In the genomic region with DNA sequence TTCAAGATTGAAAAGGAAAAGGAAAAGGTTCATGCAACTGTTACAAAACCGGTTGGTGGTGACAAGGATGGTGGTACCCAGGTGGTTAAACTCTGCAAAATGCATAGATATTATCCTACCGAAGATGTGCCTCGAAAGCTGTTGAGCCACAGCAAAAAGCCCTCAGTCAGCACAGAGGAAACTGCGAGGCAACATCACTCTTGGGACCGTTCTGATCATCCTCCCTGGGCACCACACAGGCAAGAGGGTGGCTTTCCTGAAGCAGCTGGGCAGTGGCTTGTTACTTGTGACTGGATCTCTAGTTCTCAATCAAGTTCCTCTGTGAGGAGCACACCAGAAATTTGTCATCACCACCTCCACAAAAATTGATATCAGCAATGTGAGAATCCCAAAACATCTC, we compare ENCODE assay signal across 26 cellular contexts.
"Had no signal": no experiment of that assay in that cellular context is flagged by ENCODE, and none has a peak within 500 bp of the region (broad histone marks: within the 10 kb centered on the region; RNA-seq: fewer than 3 reads in every experiment).

No MANE protein-coding gene starts in this region.

- H3K27me3 ChIP-seq: neural progenitor cell, ovary, right lobe of liver, sigmoid colon, stomach, thyroid gland, tibial nerve, upper lobe of left lung, vagina had no signal

- H2AFZ ChIP-seq: neural progenitor cell, parathyroid adenoma had no signal

- H3K4me2 ChIP-seq: neural progenitor cell had no signal

- DNase-seq: natural killer cell; occipital lobe; ovary; posterior cingulate gyrus; psoas muscle; right cardiac atrium; right lobe of liver; sigmoid colon; stimulated activated CD4-positive, alpha-beta T cell treated with anti-CD3 and anti-CD28 coated beads, Interleukin-15, amount 100 ng/mL, for 24 hours; stimulated activated CD4-positive, alpha-beta T cell treated with anti-CD3 and anti-CD28 coated beads, Interleukin-2, amount 100 ng/mL, for 24 hours; stimulated activated CD4-positive, alpha-beta T cell treated with anti-CD3 and anti-CD28 coated beads, Interleukin-2, amount 100 ng/mL, for 48 hours; stimulated activated CD4-positive, alpha-beta T cell treated with anti-CD3 and anti-CD28 coated beads, Interleukin-4, amount 100 ng/mL, for 24 hours; stimulated activated naive B cell treated with anti-CD40 and anti-IgM and Interleukin-4, amounts not matched to agents 10 μg/mL and 1 μg/mL and 100 μg/mL, for 72 hours; stimulated activated naive CD4-positive, alpha-beta T cell treated with Interleukin-2 at 50 U/mL for 16 hours; stomach; thyroid gland; trophoblast cell; upper lobe of left lung had no signal

- H3K9me3 ChIP-seq: ovary, psoas muscle, right lobe of liver, sigmoid colon, stomach, thoracic aorta, thyroid gland, tibial nerve, upper lobe of left lung, vagina had no signal

- ATAC-seq: natural killer cell; psoas muscle; right cardiac atrium; right lobe of liver; stimulated activated effector memory CD8-positive, alpha-beta T cell treated with anti-CD3 and anti-CD28 coated beads, Interleukin-12 subunit alpha, Interleukin-12 subunit beta, amount 100 ng/mL, for 72 hours; stimulated activated naive B cell treated with anti-CD40 and anti-IgM and Interleukin-4, amounts not matched to agents 10 μg/mL and 1 μg/mL and 100 μg/mL, for 72 hours had no signal

- FAIRE-seq: small intestine, urothelium cell line had no signal

- H3K36me3 ChIP-seq: neural progenitor cell, ovary, right lobe of liver, sigmoid colon, stomach, thoracic aorta, thyroid gland, tibial nerve, upper lobe of left lung, vagina had no signal

- H3K4me3 ChIP-seq: neural progenitor cell, ovary, psoas muscle, right lobe of liver, sigmoid colon, stomach, thoracic aorta, thyroid gland, tibial nerve, upper lobe of left lung, vagina had no signal

- H3K27ac ChIP-seq: neural progenitor cell, ovary, parathyroid adenoma, psoas muscle, right lobe of liver, sigmoid colon, stomach, thoracic aorta, thyroid gland, tibial nerve, upper lobe of left lung, vagina had no signal

- H3K9ac ChIP-seq: neural progenitor cell, parathyroid adenoma had no signal

- H3K4me1 ChIP-seq: psoas muscle, right lobe of liver, sigmoid colon, tibial nerve, vagina had no signal
